In genomic region chr9:128688501-128689292, GRCh38 we compare ENCODE assay signal across 1 cellular context.
A peak's percentile ranks its signal among the peaks of the same experiment; 100 is the strongest.
TF ChIP-seq lines count a peak whose summit lies in the region.

SET (plus strand) TSS chr9:128689222; CDS start chr9:128689583, 361 bp downstream.

TF ChIP-seq in K562, 482 proteins besides CTCF, POLR2A, EP300 and RAD21 (continued from another document and continues in another):
- TF ChIP-seq ZNF280A (IDR thresholded peaks at IDR 0.05; ENCODE audit: low read depth, partially characterized antibody) (no peak), ZBTB2 (IDR thresholded peaks at IDR 0.05) (peak; percentile 65), SRF (CRISPR knock-in tag; IDR thresholded peaks at IDR 0.05) (no peak), DPF2 (IDR thresholded peaks at IDR 0.05) (peak; percentile 71; the same call in 1 of the 2 replicates), ZFP36 (IDR thresholded peaks at IDR 0.05; ENCODE audit: low read depth, low read length, partially characterized antibody) (no peak), U2AF1 (optimal IDR thresholded peaks at IDR 0.05; ENCODE audit: low read depth, low read length) (no peak), CAMTA2 (CRISPR knock-in tag; conservative IDR thresholded peaks at IDR 0.05) (no peak), ZNF124 (CRISPR knock-in tag; IDR thresholded peaks at IDR 0.05) (no peak), SIRT6 (IDR thresholded peaks at IDR 0.05; ENCODE audit: low read depth, low read length) (no peak), HNRNPK (IDR thresholded peaks at IDR 0.05; ENCODE audit: low read depth, low read length, poor library complexity, severe bottlenecking) (no peak), MXI1 (IDR thresholded peaks at IDR 0.05; ENCODE audit: low read depth, low read length) (no peak), SMARCC2 (IDR thresholded peaks at IDR 0.05; ENCODE audit: low read depth) (no peak), NFATC3 (IDR thresholded peaks at IDR 0.05) (no peak), EP400 (IDR thresholded peaks at IDR 0.05) (no peak), ZNF197 (CRISPR knock-in tag; IDR thresholded peaks at IDR 0.05; ENCODE audit: low read depth) (no peak), BRF1 (IDR thresholded peaks at IDR 0.05; ENCODE audit: borderline replicate concordance, extremely low read depth, insufficient read length) (no peak), ASH1L (IDR thresholded peaks at IDR 0.05; ENCODE audit: borderline replicate concordance, low read depth, partially characterized antibody) (no peak), NFRKB (IDR thresholded peaks at IDR 0.05; ENCODE audit: low read depth) (peak; percentile 67; the same call in 1 of the 2 replicates), CREM (IDR thresholded peaks at IDR 0.05; ENCODE audit: low read depth) (peak; percentile 79), PCBP1 (IDR thresholded peaks at IDR 0.05; ENCODE audit: low read depth, low read length, poor library complexity, severe bottlenecking) (no peak), OTX1 (CRISPR knock-in tag; IDR thresholded peaks at IDR 0.05) (no peak; the same call in 1 of the 2 replicates), TOE1 (IDR thresholded peaks at IDR 0.05; ENCODE audit: borderline replicate concordance) (peak; percentile 88; the same call in 1 of the 2 replicates), TOE1 (CRISPR knock-in tag; IDR thresholded peaks at IDR 0.05; ENCODE audit: borderline replicate concordance, low read depth) (peak; percentile 82; the same call in 1 of the 2 replicates), NCOA2 (IDR thresholded peaks at IDR 0.05; ENCODE audit: partially characterized antibody in 2 of 2) (no peak), FOXP1 (CRISPR knock-in tag; IDR thresholded peaks at IDR 0.05) (peak; percentile 84; the same call in 1 of the 2 replicates), ZNF134 (CRISPR knock-in tag; conservative IDR thresholded peaks at IDR 0.05) (peak; percentile 58; the same call in 1 of the 2 replicates), TEAD1 (CRISPR knock-in tag; IDR thresholded peaks at IDR 0.05) (peak; percentile 65 to 77; a peak in 1 of 4 replicates), KDM5B (IDR thresholded peaks at IDR 0.05; ENCODE audit: insufficient replicate concordance, low read depth, low read length) (no peak), RFX5 (IDR thresholded peaks at IDR 0.05; ENCODE audit: low read depth, low read length) (no peak), NBN (IDR thresholded peaks at IDR 0.05; ENCODE audit: low read depth) (peak; percentile 39; the same call in 1 of the 2 replicates), ZNF699 (CRISPR knock-in tag; IDR thresholded peaks at IDR 0.05; ENCODE audit: insufficient replicate concordance) (no peak), ZNF239 (CRISPR knock-in tag; IDR thresholded peaks at IDR 0.05) (peak; percentile 77), NR2C1 (IDR thresholded peaks at IDR 0.05) (no peak), NR2C1 (tag; IDR thresholded peaks at IDR 0.05) (peak; percentile 36; the same call in 1 of the 2 replicates), POLR2G (IDR thresholded peaks at IDR 0.05; ENCODE audit: low read depth, low read length) (peak; percentile 97), NR4A1 (CRISPR knock-in tag; IDR thresholded peaks at IDR 0.05) (peak; percentile 99), NR4A1 (tag; IDR thresholded peaks at IDR 0.05) (peak; percentile 88), ZNF384 (IDR thresholded peaks at IDR 0.05; ENCODE audit: low read depth, low read length) (0 out of 2 replicates have a peak, but pooled peaks have one; percentile 3), PATZ1 (CRISPR knock-in tag; IDR thresholded peaks at IDR 0.05; ENCODE audit: borderline replicate concordance) (no peak), BRD4 (IDR thresholded peaks at IDR 0.05) (peak; percentile 72; the same call in 1 of the 2 replicates), ZMIZ1 (IDR thresholded peaks at IDR 0.05; ENCODE audit: low read depth in 2 of 2, low read length in 2 of 2) (0 out of 4 replicates have a peak, but pooled peaks of 1 of the 2 experiments have one; percentile 19), SMAD4 (CRISPR knock-in tag; conservative IDR thresholded peaks at IDR 0.05) (peak; percentile 96), ZBTB17 (CRISPR knock-in tag; IDR thresholded peaks at IDR 0.05) (peak; percentile 88), PTRF (tag; IDR thresholded peaks at IDR 0.05) (no peak), ZFP30 (CRISPR knock-in tag; IDR thresholded peaks at IDR 0.05; ENCODE audit: borderline replicate concordance) (no peak), CCNT2 (IDR thresholded peaks at IDR 0.05; ENCODE audit: borderline replicate concordance, extremely low read depth, insufficient read length, low read depth, low read length) (peak; percentile 95)
- TF ChIP-seq, protein P1, sequence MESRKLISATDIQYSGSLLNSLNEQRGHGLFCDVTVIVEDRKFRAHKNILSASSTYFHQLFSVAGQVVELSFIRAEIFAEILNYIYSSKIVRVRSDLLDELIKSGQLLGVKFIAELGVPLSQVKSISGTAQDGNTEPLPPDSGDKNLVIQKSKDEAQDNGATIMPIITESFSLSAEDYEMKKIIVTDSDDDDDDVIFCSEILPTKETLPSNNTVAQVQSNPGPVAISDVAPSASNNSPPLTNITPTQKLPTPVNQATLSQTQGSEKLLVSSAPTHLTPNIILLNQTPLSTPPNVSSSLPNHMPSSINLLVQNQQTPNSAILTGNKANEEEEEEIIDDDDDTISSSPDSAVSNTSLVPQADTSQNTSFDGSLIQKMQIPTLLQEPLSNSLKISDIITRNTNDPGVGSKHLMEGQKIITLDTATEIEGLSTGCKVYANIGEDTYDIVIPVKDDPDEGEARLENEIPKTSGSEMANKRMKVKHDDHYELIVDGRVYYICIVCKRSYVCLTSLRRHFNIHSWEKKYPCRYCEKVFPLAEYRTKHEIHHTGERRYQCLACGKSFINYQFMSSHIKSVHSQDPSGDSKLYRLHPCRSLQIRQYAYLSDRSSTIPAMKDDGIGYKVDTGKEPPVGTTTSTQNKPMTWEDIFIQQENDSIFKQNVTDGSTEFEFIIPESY (CRISPR knock-in tag; IDR thresholded peaks at IDR 0.05): peak; percentile 86
- TF ChIP-seq, protein P2, sequence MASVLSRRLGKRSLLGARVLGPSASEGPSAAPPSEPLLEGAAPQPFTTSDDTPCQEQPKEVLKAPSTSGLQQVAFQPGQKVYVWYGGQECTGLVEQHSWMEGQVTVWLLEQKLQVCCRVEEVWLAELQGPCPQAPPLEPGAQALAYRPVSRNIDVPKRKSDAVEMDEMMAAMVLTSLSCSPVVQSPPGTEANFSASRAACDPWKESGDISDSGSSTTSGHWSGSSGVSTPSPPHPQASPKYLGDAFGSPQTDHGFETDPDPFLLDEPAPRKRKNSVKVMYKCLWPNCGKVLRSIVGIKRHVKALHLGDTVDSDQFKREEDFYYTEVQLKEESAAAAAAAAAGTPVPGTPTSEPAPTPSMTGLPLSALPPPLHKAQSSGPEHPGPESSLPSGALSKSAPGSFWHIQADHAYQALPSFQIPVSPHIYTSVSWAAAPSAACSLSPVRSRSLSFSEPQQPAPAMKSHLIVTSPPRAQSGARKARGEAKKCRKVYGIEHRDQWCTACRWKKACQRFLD (CRISPR knock-in tag; IDR thresholded peaks at IDR 0.05): 0 out of 2 replicates have a peak, but pooled peaks have one; percentile 74
- TF ChIP-seq, protein P3, sequence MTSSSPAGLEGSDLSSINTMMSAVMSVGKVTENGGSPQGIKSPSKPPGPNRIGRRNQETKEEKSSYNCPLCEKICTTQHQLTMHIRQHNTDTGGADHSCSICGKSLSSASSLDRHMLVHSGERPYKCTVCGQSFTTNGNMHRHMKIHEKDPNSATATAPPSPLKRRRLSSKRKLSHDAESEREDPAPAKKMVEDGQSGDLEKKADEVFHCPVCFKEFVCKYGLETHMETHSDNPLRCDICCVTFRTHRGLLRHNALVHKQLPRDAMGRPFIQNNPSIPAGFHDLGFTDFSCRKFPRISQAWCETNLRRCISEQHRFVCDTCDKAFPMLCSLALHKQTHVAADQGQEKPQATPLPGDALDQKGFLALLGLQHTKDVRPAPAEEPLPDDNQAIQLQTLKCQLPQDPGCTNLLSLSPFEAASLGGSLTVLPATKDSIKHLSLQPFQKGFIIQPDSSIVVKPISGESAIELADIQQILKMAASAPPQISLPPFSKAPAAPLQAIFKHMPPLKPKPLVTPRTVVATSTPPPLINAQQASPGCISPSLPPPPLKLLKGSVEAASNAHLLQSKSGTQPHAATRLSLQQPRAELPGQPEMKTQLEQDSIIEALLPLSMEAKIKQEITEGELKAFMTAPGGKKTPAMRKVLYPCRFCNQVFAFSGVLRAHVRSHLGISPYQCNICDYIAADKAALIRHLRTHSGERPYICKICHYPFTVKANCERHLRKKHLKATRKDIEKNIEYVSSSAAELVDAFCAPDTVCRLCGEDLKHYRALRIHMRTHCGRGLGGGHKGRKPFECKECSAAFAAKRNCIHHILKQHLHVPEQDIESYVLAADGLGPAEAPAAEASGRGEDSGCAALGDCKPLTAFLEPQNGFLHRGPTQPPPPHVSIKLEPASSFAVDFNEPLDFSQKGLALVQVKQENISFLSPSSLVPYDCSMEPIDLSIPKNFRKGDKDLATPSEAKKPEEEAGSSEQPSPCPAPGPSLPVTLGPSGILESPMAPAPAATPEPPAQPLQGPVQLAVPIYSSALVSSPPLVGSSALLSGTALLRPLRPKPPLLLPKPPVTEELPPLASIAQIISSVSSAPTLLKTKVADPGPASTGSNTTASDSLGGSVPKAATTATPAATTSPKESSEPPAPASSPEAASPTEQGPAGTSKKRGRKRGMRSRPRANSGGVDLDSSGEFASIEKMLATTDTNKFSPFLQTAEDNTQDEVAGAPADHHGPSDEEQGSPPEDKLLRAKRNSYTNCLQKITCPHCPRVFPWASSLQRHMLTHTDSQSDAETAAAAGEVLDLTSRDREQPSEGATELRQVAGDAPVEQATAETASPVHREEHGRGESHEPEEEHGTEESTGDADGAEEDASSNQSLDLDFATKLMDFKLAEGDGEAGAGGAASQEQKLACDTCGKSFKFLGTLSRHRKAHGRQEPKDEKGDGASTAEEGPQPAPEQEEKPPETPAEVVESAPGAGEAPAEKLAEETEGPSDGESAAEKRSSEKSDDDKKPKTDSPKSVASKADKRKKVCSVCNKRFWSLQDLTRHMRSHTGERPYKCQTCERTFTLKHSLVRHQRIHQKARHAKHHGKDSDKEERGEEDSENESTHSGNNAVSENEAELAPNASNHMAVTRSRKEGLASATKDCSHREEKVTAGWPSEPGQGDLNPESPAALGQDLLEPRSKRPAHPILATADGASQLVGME (CRISPR knock-in tag; IDR thresholded peaks at IDR 0.05): peak; percentile 93
